In the genomic region with DNA sequence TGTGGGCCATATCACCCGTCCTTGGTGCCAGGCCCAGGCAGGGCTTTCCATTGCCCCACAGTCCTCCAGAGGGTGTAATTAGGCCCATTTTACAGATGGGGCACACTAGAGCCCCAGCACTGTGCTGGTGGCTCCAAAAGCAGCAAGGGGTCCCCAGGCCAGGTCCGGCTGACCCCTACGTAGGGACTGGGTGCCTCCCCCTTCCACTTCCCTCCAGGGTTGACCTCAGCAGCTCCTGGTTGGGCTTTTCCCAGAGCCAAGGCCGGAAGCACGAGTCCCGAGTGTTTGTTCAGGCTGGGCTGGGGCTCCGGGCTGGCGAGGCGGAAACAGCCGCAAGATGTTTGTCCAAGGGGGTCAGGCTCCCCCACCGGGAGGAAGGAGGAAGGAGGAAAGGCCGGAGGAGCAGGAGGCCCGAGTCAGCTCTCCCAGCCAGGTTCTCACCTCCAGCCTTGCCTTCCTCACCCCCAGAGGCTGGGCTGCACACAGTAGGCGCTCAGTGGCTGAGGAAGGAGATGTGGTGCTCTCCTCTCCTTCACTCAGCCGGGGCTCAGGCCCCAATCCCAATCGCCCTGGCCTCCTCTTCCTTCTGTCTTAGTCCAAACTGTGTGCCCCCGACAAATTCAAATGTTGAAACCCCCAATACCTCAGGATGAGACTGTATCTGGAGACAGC, we compare ENCODE assay signal across 10 cellular contexts. TPM values are rescaled to one million over a fixed set of nuclear protein-coding genes. Genes with fewer than 3 reads are reported as not detected.
DNase-seq lines count a peak whose midpoint lies in the region; ATAC-seq and TF ChIP-seq lines count a peak whose summit lies in the region.
"Had no signal": no experiment of that assay in that cellular context is flagged by ENCODE, and none has a peak within 500 bp of the region (broad histone marks: within the 10 kb centered on the region; RNA-seq: fewer than 3 reads in every experiment).

No MANE protein-coding gene starts in this region.

- POLR2A ChIA-PET in HEK293 (lab: Yijun Ruan, JAX): no interaction called here

- 42 to 59% methylated on average over 17 of the region's 17 CpGs for WGBS in lung, 2 donors

- H3K36me3 ChIP-seq in HEK293 (ENCODE audit: control insufficient read depth in 2 of 2, insufficient read depth in 1 of 2, low read length in 2 of 2) (no peaks in the 10 kb centered on the region), lung (ENCODE audit: control insufficient read depth in 2 of 2, insufficient read depth in 2 of 2, low read length in 2 of 2) (no peaks in the 10 kb centered on the region), subcutaneous abdominal adipose tissue (ENCODE audit: control insufficient read depth in 5 of 5, insufficient read depth in 5 of 5, low read length in 5 of 5) (no peaks in the 10 kb centered on the region)
- no peaks in the 10 kb centered on the region for H3K36me3 ChIP-seq in effector memory CD4-positive, alpha-beta T cell (ENCODE audit: control insufficient read depth, insufficient read depth, low read length)

- H3K27ac ChIP-seq in HEK293 (ENCODE audit: extremely low read depth, low read depth, low read length) (no peak overlapping the region), lung (ENCODE audit: low read depth in 1 of 2, low read length in 1 of 2) (peak overlapping the region; percentile 62 to 93), subcutaneous abdominal adipose tissue (ENCODE audit: low read depth, low read length) (peak overlapping the region; percentile 99)
- H3K27ac ChIP-seq in effector memory CD4-positive, alpha-beta T cell (ENCODE audit: insufficient read depth, low read length, poor library complexity, severe bottlenecking): no peak overlapping the region
- H3K27ac ChIP-seq: epithelial cell of prostate had no signal

- ATAC-seq in lung (ENCODE audit: insufficient read depth, low FRiP score): no peak
- no peak for ATAC-seq in activated CD8-positive, alpha-beta memory T cell treated with anti-CD3 and anti-CD28 coated beads, Interleukin-2, amount 10 ng/mL, durations not matched to agents 7 days and 5 days

- peaks cover 11% of the 10 kb centered on the region for H3K27me3 Mint-ChIP-seq in activated CD8-positive, alpha-beta memory T cell treated with anti-CD3 and anti-CD28 coated beads, Interleukin-2, amount 10 ng/mL, durations not matched to agents 7 days and 5 days

- no peak overlapping the region for H3K4me3 ChIP-seq in HEK293 (ENCODE audit: low read depth, low read length)
- H3K4me3 ChIP-seq in lung: no peak overlapping the region
- no peak overlapping the region for H3K4me3 ChIP-seq in subcutaneous abdominal adipose tissue (ENCODE audit: low read depth in 1 of 5, low read length in 5 of 5)
- no peak overlapping the region for H3K4me3 ChIP-seq in effector memory CD4-positive, alpha-beta T cell (ENCODE audit: insufficient read depth, low read depth, low read length, poor library complexity, severe bottlenecking)

- H3K27ac Mint-ChIP-seq in activated CD8-positive, alpha-beta memory T cell treated with anti-CD3 and anti-CD28 coated beads, Interleukin-2, amount 10 ng/mL, durations not matched to agents 7 days and 5 days: no peak overlapping the region
- H3K27ac Mint-ChIP-seq: activated naive CD4-positive, alpha-beta T cell treated with anti-CD3 and anti-CD28 coated beads, Interleukin-2, amount 10 ng/mL, durations not matched to agents 7 days and 5 days had no signal

- TF ChIP-seq CTCF in HEK293 (tag by site-specific recombination; IDR thresholded peaks at IDR 0.05): no peak
- TF ChIP-seq CTCF in lung (IDR thresholded peaks at IDR 0.05; ENCODE audit: control extremely low read depth, extremely low read depth): no peak

- peaks cover 22% of the 10 kb centered on the region for H3K4me1 Mint-ChIP-seq in activated CD8-positive, alpha-beta memory T cell treated with anti-CD3 and anti-CD28 coated beads, Interleukin-2, amount 10 ng/mL, durations not matched to agents 7 days and 5 days

- no peaks in the 10 kb centered on the region for H3K9me3 Mint-ChIP-seq in activated CD8-positive, alpha-beta memory T cell treated with anti-CD3 and anti-CD28 coated beads, Interleukin-2, amount 10 ng/mL, durations not matched to agents 7 days and 5 days (ENCODE audit: low read depth)
- H3K9me3 Mint-ChIP-seq: activated naive CD4-positive, alpha-beta T cell treated with anti-CD3 and anti-CD28 coated beads, Interleukin-2, amount 10 ng/mL, durations not matched to agents 7 days and 5 days had no signal

- no peaks in the 10 kb centered on the region for H3K27me3 ChIP-seq in lung (ENCODE audit: control insufficient read depth, insufficient read depth)
- H3K27me3 ChIP-seq in subcutaneous abdominal adipose tissue (ENCODE audit: control insufficient read depth in 5 of 5, insufficient read depth in 4 of 5, low read length in 5 of 5): no peaks in the 10 kb centered on the region
- no peaks in the 10 kb centered on the region for H3K27me3 ChIP-seq in effector memory CD4-positive, alpha-beta T cell (replicated peaks; ENCODE audit: control insufficient read depth, insufficient read depth, low read length, poor library complexity, severe bottlenecking)

- DNase-seq in dermis blood vessel endothelial cell (peak; percentile 98), lung (ENCODE audit: low spot score) (peak; percentile 76), cerebellar nuclear complex (lab: John Stamatoyannopoulos, UW) (no peak)
- no peak for DNase-seq in effector memory CD4-positive, alpha-beta T cell
- no peak for DNase-seq in activated CD8-positive, alpha-beta memory T cell treated with anti-CD3 and anti-CD28 coated beads, Interleukin-2, amount 10 ng/mL, durations not matched to agents 7 days and 5 days
- DNase-seq: activated naive CD4-positive, alpha-beta T cell treated with anti-CD3 and anti-CD28 coated beads, Interleukin-2, amount 10 ng/mL, durations not matched to agents 7 days and 5 days; NCI-H2081 had no signal

- CTCF ChIA-PET in HEK293 (lab: Yijun Ruan, JAX): interaction anchor here (0.6 kb wide), 1 partner anchor 295 kb away, joined by 4 read pairs; no protein-coding TSS in a partner anchor
- CTCF ChIA-PET in activated CD8-positive, alpha-beta memory T cell treated with anti-CD3 and anti-CD28 coated beads, Interleukin-2, amount 10 ng/mL, durations not matched to agents 7 days and 5 days (lab: Charles Lee): no interaction called here

- no peaks in the 10 kb centered on the region for H3K36me3 Mint-ChIP-seq in activated CD8-positive, alpha-beta memory T cell treated with anti-CD3 and anti-CD28 coated beads, Interleukin-2, amount 10 ng/mL, durations not matched to agents 7 days and 5 days
- H3K36me3 Mint-ChIP-seq: activated naive CD4-positive, alpha-beta T cell treated with anti-CD3 and anti-CD28 coated beads, Interleukin-2, amount 10 ng/mL, durations not matched to agents 7 days and 5 days had no signal

- H3K9ac ChIP-seq in subcutaneous abdominal adipose tissue (ENCODE audit: low read length in 5 of 5): peak overlapping the region in 2 of 5 donors; percentile 9 to 45

- H3K4me3 Mint-ChIP-seq in activated CD8-positive, alpha-beta memory T cell treated with anti-CD3 and anti-CD28 coated beads, Interleukin-2, amount 10 ng/mL, durations not matched to agents 7 days and 5 days: no peak overlapping the region
- H3K4me3 Mint-ChIP-seq: activated naive CD4-positive, alpha-beta T cell treated with anti-CD3 and anti-CD28 coated beads, Interleukin-2, amount 10 ng/mL, durations not matched to agents 7 days and 5 days had no signal

- no peaks in the 10 kb centered on the region for H3K9me3 ChIP-seq in HEK293 (ENCODE audit: control insufficient read depth, insufficient read depth, low read depth, low read length)
- H3K9me3 ChIP-seq in lung (ENCODE audit: control insufficient read depth in 2 of 2, insufficient read depth in 1 of 2, low read length in 1 of 2): no peaks in the 10 kb centered on the region
- H3K9me3 ChIP-seq in subcutaneous abdominal adipose tissue (ENCODE audit: control insufficient read depth in 5 of 5, low read length in 5 of 5): no peaks in the 10 kb centered on the region
- no peaks in the 10 kb centered on the region for H3K9me3 ChIP-seq in effector memory CD4-positive, alpha-beta T cell (ENCODE audit: control insufficient read depth, low read length)

- H3K4me1 ChIP-seq in HEK293 (ENCODE audit: control insufficient read depth, insufficient read depth, low read length): peaks cover 3% of the 10 kb centered on the region; the same call in 1 of the 2 replicates
- H3K4me1 ChIP-seq in lung (ENCODE audit: control insufficient read depth in 2 of 2, insufficient read depth in 2 of 2, low read length in 2 of 2): peaks cover 0 to 39% of the 10 kb centered on the region in 2 donors
- peaks cover 35 to 93% (median 83%) of the 10 kb centered on the region in 5 donors for H3K4me1 ChIP-seq in subcutaneous abdominal adipose tissue (ENCODE audit: control insufficient read depth in 5 of 5, insufficient read depth in 5 of 5, low read length in 5 of 5)
- H3K4me1 ChIP-seq in effector memory CD4-positive, alpha-beta T cell (ENCODE audit: control insufficient read depth, insufficient read depth, low read length, poor library complexity, severe bottlenecking): peaks cover 12% of the 10 kb centered on the region

TF ChIP-seq in HEK293, 187 proteins besides CTCF, POLR2A, EP300 and RAD21 (continues in another document):
- no peak for TF ChIP-seq ZNF624 (tag by site-specific recombination; IDR thresholded peaks at IDR 0.05)
- TF ChIP-seq, protein P1, sequence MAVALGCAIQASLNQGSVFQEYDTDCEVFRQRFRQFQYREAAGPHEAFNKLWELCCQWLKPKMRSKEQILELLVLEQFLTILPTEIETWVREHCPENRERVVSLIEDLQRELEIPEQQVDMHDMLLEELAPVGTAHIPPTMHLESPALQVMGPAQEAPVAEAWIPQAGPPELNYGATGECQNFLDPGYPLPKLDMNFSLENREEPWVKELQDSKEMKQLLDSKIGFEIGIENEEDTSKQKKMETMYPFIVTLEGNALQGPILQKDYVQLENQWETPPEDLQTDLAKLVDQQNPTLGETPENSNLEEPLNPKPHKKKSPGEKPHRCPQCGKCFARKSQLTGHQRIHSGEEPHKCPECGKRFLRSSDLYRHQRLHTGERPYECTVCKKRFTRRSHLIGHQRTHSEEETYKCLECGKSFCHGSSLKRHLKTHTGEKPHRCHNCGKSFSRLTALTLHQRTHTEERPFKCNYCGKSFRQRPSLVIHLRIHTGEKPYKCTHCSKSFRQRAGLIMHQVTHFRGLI (tag by site-specific recombination; IDR thresholded peaks at IDR 0.05): peak; percentile 79
- TF ChIP-seq ZBTB48 (tag by site-specific recombination; IDR thresholded peaks at IDR 0.05): no peak

RNA-seq across cellular contexts. Expression of gene PLXND1, which starts 17.1 kb away (rescaled TPM):
- total RNA-seq in dermis blood vessel endothelial cell (415 and 872 TPM in 2 replicates), lung (100 to 1,000 TPM; 191 to 233 TPM)
- polyA plus RNA-seq in lung: 100 to 1,000 TPM; 128 to 168 TPM
- 1 to 10 TPM; 1.1 to 3.0 TPM for total RNA-seq in activated CD8-positive, alpha-beta memory T cell treated with anti-CD3 and anti-CD28 coated beads, Interleukin-2, amount 10 ng/mL, durations not matched to agents 7 days and 5 days

Comparison
In these comparisons a context has a peak if more than half of its experiments do, and no peak if none do; other contexts are left out.
1. H3K27ac ChIP-seq: peak in lung (2 of 2) and subcutaneous abdominal adipose tissue (single experiment); none in HEK293 (single experiment) and effector memory CD4-positive, alpha-beta T cell (single experiment).
2. DNase-seq: peak in dermis blood vessel endothelial cell (single experiment) and lung (single experiment); none in effector memory CD4-positive, alpha-beta T cell (0 of 3), activated CD8-positive, alpha-beta memory T cell treated with anti-CD3 and anti-CD28 coated beads, Interleukin-2, amount 10 ng/mL, durations not matched to agents 7 days and 5 days (single experiment) and cerebellar nuclear complex (0 of 2).
3. RNA of gene PLXND1, which starts 17.1 kb away (total RNA-seq): 415 to 872 TPM in dermis blood vessel endothelial cell and 191 to 233 TPM in lung; 1.1 to 3.0 TPM in activated CD8-positive, alpha-beta memory T cell treated with anti-CD3 and anti-CD28 coated beads, Interleukin-2, amount 10 ng/mL, durations not matched to agents 7 days and 5 days; every median in the first group is over 10 times any median in the second.